ENCODE assay signal across 23 cellular contexts in the genomic region with DNA sequence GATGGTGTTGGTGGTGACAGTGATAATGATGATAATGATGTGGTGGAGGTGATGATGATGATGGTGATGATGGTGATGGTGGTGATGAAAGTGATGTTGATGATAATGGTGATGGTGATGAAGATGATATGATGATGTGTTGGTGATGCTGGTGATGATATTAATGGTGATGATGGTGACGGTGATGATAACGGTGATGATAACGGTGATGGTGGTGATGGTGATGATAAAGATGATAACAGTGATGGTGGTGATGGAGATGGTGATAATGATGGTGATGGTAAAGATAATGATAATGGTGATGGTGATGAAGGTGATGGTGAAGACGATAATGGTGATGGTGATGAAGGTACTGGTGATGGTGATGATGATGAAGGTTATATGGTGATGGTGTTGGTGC.
DNase-seq lines count a peak whose midpoint lies in the region; ATAC-seq, FAIRE-seq and TF ChIP-seq lines count a peak whose summit lies in the region.
"Had no signal": no experiment of that assay in that cellular context is flagged by ENCODE, and none has a peak within 500 bp of the region (broad histone marks: within the 10 kb centered on the region; RNA-seq: fewer than 3 reads in every experiment).

No MANE protein-coding gene starts in this region.

- H2BK120ac ChIP-seq in H9 (ENCODE audit: low read depth, low read length, poor library complexity, severe bottlenecking) = no peak overlapping the region
- H2BK120ac ChIP-seq in IMR-90 (ENCODE audit: low read depth, low read length) = no peak overlapping the region
- no peak overlapping the region for H2BK120ac ChIP-seq in H1 (replicated peaks; ENCODE audit: low read depth, low read length)

- DNase-seq in D721Med (ENCODE audit: insufficient read length, low spot score) = no peak
- no peak for DNase-seq in H9
- no peak for DNase-seq in IMR-90
- no peak for DNase-seq in H1 (ENCODE audit: low read depth in 1 of 2, low spot score in 2 of 2)
- DNase-seq in testis = no peak
- DNase-seq in adrenal gland = no peak
- no peak for DNase-seq in stimulated activated effector memory CD8-positive, alpha-beta T cell treated with anti-CD3 and anti-CD28 coated beads, Interleukin-12 subunit alpha, Interleukin-12 subunit beta, amount 100 ng/mL, for 72 hours (ENCODE audit: low spot score in 2 of 2)
- DNase-seq: 8988T; ACHN; AML-193; BE2C; Calu3; CD4-positive, alpha-beta T cell; COR-L47; DMS153; DND-41; GM23248 had no signal

- H3K4me1 Mint-ChIP-seq in H9 = no peaks in the 10 kb centered on the region
- no peaks in the 10 kb centered on the region for H3K4me1 Mint-ChIP-seq in stimulated activated effector memory CD8-positive, alpha-beta T cell treated with anti-CD3 and anti-CD28 coated beads, Interleukin-12 subunit alpha, Interleukin-12 subunit beta, amount 100 ng/mL, for 72 hours
- H3K4me1 Mint-ChIP-seq: CD14-positive monocyte had no signal

- ATAC-seq in IMR-90 (ENCODE audit: low read depth) = no peak
- ATAC-seq in stimulated activated effector memory CD8-positive, alpha-beta T cell treated with anti-CD3 and anti-CD28 coated beads, Interleukin-12 subunit alpha, Interleukin-12 subunit beta, amount 100 ng/mL, for 72 hours = no peak
- ATAC-seq: A549 had no signal

- no peak overlapping the region for H3K4me3 ChIP-seq in IMR-90 (ENCODE audit: insufficient read depth, low read depth, low read length)
- H3K4me3 ChIP-seq in H1 (ENCODE audit: extremely low read depth in 1 of 4, insufficient read depth in 2 of 4, low read depth in 3 of 4, low read length in 4 of 4) = no peak overlapping the region
- H3K4me3 ChIP-seq in testis = no peak overlapping the region
- H3K4me3 ChIP-seq in adrenal gland = no peak overlapping the region
- H3K4me3 ChIP-seq: A549; BLaER1 treated with 17β-estradiol and CSF1 and Interleukin-3, amounts not matched to agents 10 nM and 100 nM; GM23248; HAP-1 had no signal

- CTCF ChIA-PET in IMR-90 (lab: Yijun Ruan, JAX) (no interaction called here), H1 (lab: Charles Lee; ENCODE audit: partially characterized antibody) (interaction anchor here (1.6 kb wide), 1 partner anchor 123 kb away, joined by 5 read pairs; no protein-coding TSS in a partner anchor)

- dilution Hi-C loops in IMR-90 (cut with HindIII; ENCODE audit: low sequenced_read_pairs, unreplicated experiment) = no loop called here

- peak; percentile 58 for FAIRE-seq in D721Med (lab: Jason Lieb, UNC)
- no peak for FAIRE-seq in H1 (lab: Jason Lieb, UNC)
- FAIRE-seq: A549, G401.6, GM18507 had no signal

- H3K27me3 Mint-ChIP-seq in H9 (ENCODE audit: low read depth) = peaks cover 4% of the 10 kb centered on the region

- H2AK5ac ChIP-seq in H9 (ENCODE audit: insufficient read length, low read length) (no peak overlapping the region), IMR-90 (ENCODE audit: low read depth, low read length) (no peak overlapping the region), H1 (ENCODE audit: low read depth, low read length) (no peak overlapping the region; the same call in 1 of the 2 replicates)

- H3K4me3 Mint-ChIP-seq in H9 = no peak overlapping the region
- no peak overlapping the region for H3K4me3 Mint-ChIP-seq in stimulated activated effector memory CD8-positive, alpha-beta T cell treated with anti-CD3 and anti-CD28 coated beads, Interleukin-12 subunit alpha, Interleukin-12 subunit beta, amount 100 ng/mL, for 72 hours
- H3K4me3 Mint-ChIP-seq: CD14-positive monocyte; CD4-positive, alpha-beta T cell had no signal

- H3K18ac ChIP-seq in H9 (ENCODE audit: insufficient read length, low read depth, low read length) = no peak overlapping the region
- no peak overlapping the region for H3K18ac ChIP-seq in IMR-90 (ENCODE audit: low read depth, low read length)
- no peak overlapping the region for H3K18ac ChIP-seq in H1 (ENCODE audit: extremely low read depth, low read length)

- no peaks in the 10 kb centered on the region for H3K79me2 ChIP-seq in H9 (ENCODE audit: insufficient read depth, low read length)
- H3K79me2 ChIP-seq in H1 (ENCODE audit: control insufficient read depth in 1 of 2, insufficient read depth in 2 of 2, low read length in 2 of 2) = no peaks in the 10 kb centered on the region

- no peak overlapping the region for H3K27ac Mint-ChIP-seq in H9
- no peak overlapping the region for H3K27ac Mint-ChIP-seq in stimulated activated effector memory CD8-positive, alpha-beta T cell treated with anti-CD3 and anti-CD28 coated beads, Interleukin-12 subunit alpha, Interleukin-12 subunit beta, amount 100 ng/mL, for 72 hours
- H3K27ac Mint-ChIP-seq: CD14-positive monocyte; CD4-positive, alpha-beta T cell had no signal

- H3K56ac ChIP-seq in H9 (ENCODE audit: insufficient read length, low read depth, low read length) = no peak overlapping the region
- no peak overlapping the region for H3K56ac ChIP-seq in IMR-90 (ENCODE audit: extremely low read depth, insufficient read depth, low read length)
- peak overlapping the region; percentile 82 for H3K56ac ChIP-seq in H1 (replicated peaks; ENCODE audit: insufficient read length, low read depth, low read length)

- WGBS in H9 (ENCODE audit: extremely low coverage, insufficient read length, low lambda C conversion rate) = 100% methylated on average over 4 of the region's 4 CpGs
- 91 to 100% methylated on average over 1 to 4 of the region's 4 CpGs for WGBS in IMR-90 (ENCODE audit: extremely low coverage in 2 of 2, insufficient read length in 1 of 2), 2 experiments
- WGBS in H1 (ENCODE audit: extremely low coverage in 1 of 2, insufficient coverage in 1 of 2, insufficient read length in 1 of 2, insufficient replicate concordance in 2 of 2, low coverage in 1 of 2, low lambda C conversion rate in 2 of 2, missing lambda C conversion rate in 1 of 2), 2 experiments = 87 to 100% methylated on average over 1 to 4 of the region's 4 CpGs
- WGBS in testis, 2 donors = 92 to 97% methylated on average over 4 of the region's 4 CpGs
- WGBS in adrenal gland, 4 donors = 91 to 97% (median 92%) methylated on average over 4 of the region's 4 CpGs

- intact Hi-C loops in IMR-90 (cut with micrococcal nuclease) (no loop called here), testis (cut with DNase I; ENCODE audit: low total_unique reads) (no loop called here), adrenal gland (cut with DNase I) (no loop called here)

- H3K27ac ChIP-seq in H9 (ENCODE audit: insufficient read length, low read depth, low read length) (no peak overlapping the region), IMR-90 (ENCODE audit: insufficient read depth, low read length) (no peak overlapping the region), H1 (ENCODE audit: low read depth, low read length) (no peak overlapping the region), testis (no peak overlapping the region), adrenal gland (no peak overlapping the region)
- H3K27ac ChIP-seq: A549; BLaER1 treated with 17β-estradiol and CSF1 and Interleukin-3, amounts not matched to agents 10 nM and 100 nM; GM23248 had no signal

- H4K20me1 ChIP-seq in H9 (ENCODE audit: control insufficient read depth, insufficient read depth, insufficient read length) (no peaks in the 10 kb centered on the region), IMR-90 (ENCODE audit: insufficient read depth, low read length) (no peaks in the 10 kb centered on the region; the same call in 1 of the 2 replicates), H1 (replicated peaks in 1 of 2; ENCODE audit: control insufficient read depth in 1 of 2, insufficient read depth in 2 of 2, low read length in 2 of 2) (peaks cover 0 to 5% of the 10 kb centered on the region in 2 experiments)

- H2AFZ ChIP-seq in H9 (ENCODE audit: low read length) (no peak overlapping the region), IMR-90 (replicated peaks; ENCODE audit: low read length, poor library complexity) (no peak overlapping the region), H1 (ENCODE audit: low read length) (no peak overlapping the region)
- H2AFZ ChIP-seq: GM23248 had no signal

- H2BK15ac ChIP-seq in H9 (ENCODE audit: low read depth, low read length) = no peak overlapping the region
- H2BK15ac ChIP-seq in IMR-90 (ENCODE audit: low read depth, low read length) = no peak overlapping the region
- no peak overlapping the region for H2BK15ac ChIP-seq in H1 (ENCODE audit: low read length)

- H3K36me3 Mint-ChIP-seq in H9 (ENCODE audit: insufficient read depth in 1 of 3, low read depth in 3 of 3) = no peaks in the 10 kb centered on the region
- H3K36me3 Mint-ChIP-seq in stimulated activated effector memory CD8-positive, alpha-beta T cell treated with anti-CD3 and anti-CD28 coated beads, Interleukin-12 subunit alpha, Interleukin-12 subunit beta, amount 100 ng/mL, for 72 hours = no peaks in the 10 kb centered on the region
- H3K36me3 Mint-ChIP-seq: CD14-positive monocyte had no signal

- H4K91ac ChIP-seq in H9 (ENCODE audit: insufficient read length, low read depth, low read length) = no peak overlapping the region
- no peak overlapping the region for H4K91ac ChIP-seq in IMR-90 (ENCODE audit: insufficient read depth, low read depth, low read length)
- H4K91ac ChIP-seq in H1 (replicated peaks; ENCODE audit: insufficient read length, low read length) = no peak overlapping the region

- TF ChIP-seq RAD21 in IMR-90 (IDR thresholded peaks at IDR 0.05; ENCODE audit: low read length) = no peak
- TF ChIP-seq RAD21 in H1 (IDR thresholded peaks at IDR 0.05 in 1 of 2, conservative IDR thresholded peaks at IDR 0.05 in 1 of 2; ENCODE audit: low read depth in 2 of 2, low read length in 2 of 2) = no peak

- H3K9ac ChIP-seq in H9 (ENCODE audit: extremely low read depth, insufficient read length, low read length) (no peak overlapping the region), IMR-90 (ENCODE audit: low read depth, low read length) (no peak overlapping the region), H1 (replicated peaks in 1 of 4; ENCODE audit: extremely low read depth in 1 of 4, low read depth in 3 of 4, low read length in 3 of 4) (no peak overlapping the region)
- H3K9ac ChIP-seq: BLaER1 treated with 17β-estradiol and CSF1 and Interleukin-3, amounts not matched to agents 10 nM and 100 nM; GM23248 had no signal

- H2BK20ac ChIP-seq in H9 (ENCODE audit: low read depth, low read length, poor library complexity, severe bottlenecking) (no peak overlapping the region), IMR-90 (ENCODE audit: low read depth, low read length) (no peak overlapping the region), H1 (ENCODE audit: low read length) (no peak overlapping the region)

- H3K23me2 ChIP-seq in H9 (ENCODE audit: insufficient read length, low read depth, low read length, poor library complexity, severe bottlenecking) (no peaks in the 10 kb centered on the region), H1 (ENCODE audit: low read depth, low read length) (peaks cover 14% of the 10 kb centered on the region; the same call in 1 of the 2 replicates)

- in situ Hi-C loops in IMR-90 (cut with MboI; ENCODE audit: low sequenced_read_pairs) = no loop called here

- H3K9me3 ChIP-seq in H9 (ENCODE audit: control insufficient read depth, low read depth, low read length) (no peaks in the 10 kb centered on the region), IMR-90 (ENCODE audit: control insufficient read depth, insufficient read depth, low read length) (peaks cover 5% of the 10 kb centered on the region; the same call in 1 of the 2 replicates), H1 (ENCODE audit: insufficient read depth in 2 of 2, low read depth in 1 of 2, low read length in 1 of 2) (no peaks in the 10 kb centered on the region), testis (no peaks in the 10 kb centered on the region), adrenal gland (replicated peaks in 1 of 3) (no peaks in the 10 kb centered on the region)
- H3K9me3 ChIP-seq: A549; BE2C; BLaER1 treated with 17β-estradiol and CSF1 and Interleukin-3, amounts not matched to agents 10 nM and 100 nM; HAP-1 had no signal

- H2AK9ac ChIP-seq in IMR-90 (replicated peaks; ENCODE audit: low read depth, low read length, poor library complexity) = no peak overlapping the region

- BruUV-seq in IMR-90 (replicated peaks; lab: Mats Ljungman, UMichigan) = no TSS peak

- TF ChIP-seq CTCF in D721Med (IDR thresholded peaks at IDR 0.05; ENCODE audit: insufficient read depth, missing control alignments) (no peak), H9 (conservative IDR thresholded peaks at IDR 0.05) (no peak), IMR-90 (conservative IDR thresholded peaks at IDR 0.05; ENCODE audit: low read depth, low read length) (no peak), H1 (IDR thresholded peaks at IDR 0.05; ENCODE audit: control extremely low read depth in 1 of 3, insufficient read depth in 1 of 3, low read depth in 1 of 3, low read length in 3 of 3) (no peak), testis (IDR thresholded peaks at IDR 0.05) (no peak), adrenal gland (IDR thresholded peaks at IDR 0.05) (no peak)

- H3T11ph ChIP-seq in H9 (ENCODE audit: low read length) = no peak overlapping the region

- H3K9me3 Mint-ChIP-seq in H9 = peaks cover 2 to 3% of the 10 kb centered on the region in 2 experiments; a peak in 3 of 5 replicates
- H3K9me3 Mint-ChIP-seq in stimulated activated effector memory CD8-positive, alpha-beta T cell treated with anti-CD3 and anti-CD28 coated beads, Interleukin-12 subunit alpha, Interleukin-12 subunit beta, amount 100 ng/mL, for 72 hours = no peaks in the 10 kb centered on the region
- H3K9me3 Mint-ChIP-seq: CD4-positive, alpha-beta T cell had no signal

- no peak overlapping the region for H2BK12ac ChIP-seq in H9 (ENCODE audit: insufficient read length, low read depth, low read length)
- H2BK12ac ChIP-seq in H1 (ENCODE audit: low read depth, low read length) = no peak overlapping the region

- no peak overlapping the region for H3K4ac ChIP-seq in H9 (ENCODE audit: low read depth, low read length)
- no peak overlapping the region for H3K4ac ChIP-seq in IMR-90 (ENCODE audit: low read depth, low read length)
- no peak overlapping the region for H3K4ac ChIP-seq in H1 (replicated peaks; ENCODE audit: insufficient read length, low read depth, low read length)

- H2BK5ac ChIP-seq in H9 (ENCODE audit: insufficient read length, low read length) = no peak overlapping the region
- peak overlapping the region; percentile 58 for H2BK5ac ChIP-seq in IMR-90 (ENCODE audit: low read depth, low read length, poor library complexity, severe bottlenecking)
- no peak overlapping the region for H2BK5ac ChIP-seq in H1 (ENCODE audit: low read depth, low read length)

- H3K79me1 ChIP-seq in H9 (ENCODE audit: insufficient read depth, low read depth, low read length, poor library complexity, severe bottlenecking) (no peaks in the 10 kb centered on the region), IMR-90 (ENCODE audit: low read depth in 1 of 2, low read length in 2 of 2) (no peaks in the 10 kb centered on the region), H1 (ENCODE audit: low read depth, low read length) (no peaks in the 10 kb centered on the region)

- peak overlapping the region; percentile 63 for H4K8ac ChIP-seq in H9 (replicated peaks; ENCODE audit: insufficient read length, low read depth, low read length)
- no peak overlapping the region for H4K8ac ChIP-seq in IMR-90 (ENCODE audit: low read depth in 2 of 2, low read length in 2 of 2)
- H4K8ac ChIP-seq in H1 (ENCODE audit: extremely low read depth, insufficient read depth, low read length) = no peak overlapping the region

- H3K36me3 ChIP-seq in IMR-90 (ENCODE audit: control insufficient read depth, insufficient read depth, low read length) (no peaks in the 10 kb centered on the region), H1 (ENCODE audit: control insufficient read depth in 2 of 4, insufficient read depth in 4 of 4, low read length in 3 of 4) (no peaks in the 10 kb centered on the region), testis (ENCODE audit: low read depth, missing control alignments) (no peaks in the 10 kb centered on the region), adrenal gland (replicated peaks in 1 of 2) (no peaks in the 10 kb centered on the region)
- H3K36me3 ChIP-seq: BE2C; BLaER1 treated with 17β-estradiol and CSF1 and Interleukin-3, amounts not matched to agents 10 nM and 100 nM; HAP-1 had no signal

- H3K4me2 ChIP-seq in H9 (ENCODE audit: insufficient read depth, insufficient read length, low read length) (no peak overlapping the region), IMR-90 (ENCODE audit: low read depth, low read length) (no peak overlapping the region), H1 (ENCODE audit: insufficient read depth in 1 of 2, low read depth in 2 of 2, low read length in 2 of 2) (no peak overlapping the region)
- H3K4me2 ChIP-seq: A549; BLaER1 treated with 17β-estradiol and CSF1 and Interleukin-3, amounts not matched to agents 10 nM and 100 nM had no signal

- H3K27me3 ChIP-seq in H9 (ENCODE audit: insufficient read depth, low read length) = no peaks in the 10 kb centered on the region
- H3K27me3 ChIP-seq in IMR-90 (ENCODE audit: control insufficient read depth, insufficient read depth, low read length) = peaks cover 14% of the 10 kb centered on the region; the same call in 1 of the 2 replicates
- no peaks in the 10 kb centered on the region for H3K27me3 ChIP-seq in H1 (replicated peaks in 1 of 4; ENCODE audit: control insufficient read depth in 3 of 4, extremely low read depth in 1 of 4, insufficient read depth in 3 of 4, low read length in 3 of 4)
- no peaks in the 10 kb centered on the region for H3K27me3 ChIP-seq in testis
- no peaks in the 10 kb centered on the region for H3K27me3 ChIP-seq in adrenal gland
- H3K27me3 ChIP-seq: BLaER1 treated with 17β-estradiol and CSF1 and Interleukin-3, amounts not matched to agents 10 nM and 100 nM had no signal

- H3K14ac ChIP-seq in H9 (ENCODE audit: insufficient read depth, low read length) (no peak overlapping the region), IMR-90 (replicated peaks; ENCODE audit: low read depth, low read length) (no peak overlapping the region), H1 (ENCODE audit: insufficient read length) (no peak overlapping the region)

- H3K4me1 ChIP-seq in H9 (ENCODE audit: insufficient read depth, low read length) (no peaks in the 10 kb centered on the region), IMR-90 (ENCODE audit: control insufficient read depth, insufficient read depth, low read length) (no peaks in the 10 kb centered on the region), H1 (replicated peaks in 1 of 4; ENCODE audit: control insufficient read depth in 3 of 4, insufficient read depth in 4 of 4, low read length in 3 of 4) (no peaks in the 10 kb centered on the region; a peak in 1 of 7 replicates), testis (no peaks in the 10 kb centered on the region), adrenal gland (replicated peaks in 1 of 2) (no peaks in the 10 kb centered on the region)
- H3K4me1 ChIP-seq: A549, BE2C, HAP-1 had no signal

- POLR2A ChIA-PET in IMR-90 (lab: Charles Lee; ENCODE audit: unreplicated experiment) = no interaction called here
- POLR2A ChIA-PET in H1 (lab: Charles Lee; ENCODE audit: partially characterized antibody) = no interaction called here

- H3K9me1 ChIP-seq in IMR-90 (ENCODE audit: insufficient read depth, low read length) = no peaks in the 10 kb centered on the region

- H4K5ac ChIP-seq in H9 (ENCODE audit: insufficient read length, low read depth, low read length) (no peak overlapping the region), IMR-90 (ENCODE audit: low read depth, low read length) (no peak overlapping the region), H1 (ENCODE audit: insufficient read length, low read depth, low read length) (no peak overlapping the region)

- H3K23ac ChIP-seq in H9 (ENCODE audit: insufficient read length, low read depth, low read length) (peak overlapping the region; percentile 10), IMR-90 (ENCODE audit: low read depth, low read length) (no peak overlapping the region), H1 (ENCODE audit: insufficient read length) (no peak overlapping the region)

- TF ChIP-seq EP300 in H1 (IDR thresholded peaks at IDR 0.05; ENCODE audit: borderline replicate concordance in 1 of 2, low read depth in 2 of 2, low read length in 2 of 2) = no peak

- no peak for TF ChIP-seq POLR2A in IMR-90 (IDR thresholded peaks at IDR 0.05; ENCODE audit: low read depth, low read length)
- no peak for TF ChIP-seq POLR2A in H1 (IDR thresholded peaks at IDR 0.05; ENCODE audit: control extremely low read depth in 1 of 2, low read depth in 2 of 2, low read length in 2 of 2)
- no peak for TF ChIP-seq POLR2A in testis (IDR thresholded peaks at IDR 0.05)
- TF ChIP-seq POLR2A in adrenal gland (IDR thresholded peaks at IDR 0.05) = no peak
